In the genomic region with DNA sequence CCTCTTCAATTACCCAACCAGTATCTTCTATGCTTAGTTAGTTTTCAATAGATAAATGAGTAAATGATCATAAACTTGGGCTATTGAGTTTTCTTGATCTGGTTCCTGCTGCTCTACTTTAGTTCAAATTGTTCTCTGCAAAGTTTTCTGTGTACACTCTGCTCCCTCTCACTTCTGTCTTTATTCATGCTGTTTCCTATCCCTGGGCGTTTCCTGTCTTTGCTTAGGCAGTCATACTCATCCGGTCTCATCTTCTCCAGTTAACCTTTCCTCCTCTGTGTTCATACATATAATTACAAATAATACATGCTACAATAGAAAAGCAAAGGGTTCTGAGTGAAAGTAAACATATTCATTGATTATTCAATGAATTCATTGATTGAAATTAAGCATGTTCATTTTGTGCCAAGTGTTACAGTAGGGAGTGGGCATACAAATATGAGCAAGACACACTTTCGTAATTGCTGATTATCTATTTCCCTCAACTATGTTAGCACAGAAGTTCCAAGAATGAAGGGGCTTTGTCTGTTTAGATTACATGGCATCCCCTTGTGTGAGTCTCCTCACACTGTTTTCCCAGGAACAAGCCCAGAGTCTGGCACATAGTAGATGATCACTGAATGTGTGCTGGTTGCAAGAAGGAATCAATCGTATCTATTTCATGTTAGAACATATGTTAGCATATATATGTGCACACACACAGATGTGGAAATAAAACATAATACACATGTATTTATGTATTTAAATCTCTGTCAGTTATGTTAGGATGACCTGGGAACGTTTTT, we compare ENCODE assay signal across 9 cellular contexts. TPM values are rescaled to one million over a fixed set of nuclear protein-coding genes. Genes with fewer than 3 reads are reported as not detected.
A peak's percentile ranks its signal among the peaks of the same experiment; 100 is the strongest.
DNase-seq lines count a peak whose midpoint lies in the region; ATAC-seq and TF ChIP-seq lines count a peak whose summit lies in the region.
"Had no signal": no experiment of that assay in that cellular context is flagged by ENCODE, and none has a peak within 500 bp of the region (broad histone marks: within the 10 kb centered on the region; RNA-seq: fewer than 3 reads in every experiment).

No MANE protein-coding gene starts in this region.

- no peaks in the 10 kb centered on the region for H3K9me2 ChIP-seq in hepatocyte (replicated peaks; ENCODE audit: insufficient read depth)

- whole genome bisulfite sequencing in hepatocyte (ENCODE audit: low lambda C conversion rate, missing lambda C conversion rate), result 52% methylated on average over 5 of the region's 5 CpGs

- no peak for TF ChIP-seq POLR2A in Peyer's patch (IDR thresholded peaks at IDR 0.05)

- H3K27ac ChIP-seq in ACC112 (ENCODE audit: low read depth, low read length), result no peak overlapping the region
- H3K27ac ChIP-seq in Peyer's patch, result peak overlapping the region in 3 of 4 donors; percentile 51 to 84 (median 67)
- no peak overlapping the region for H3K27ac ChIP-seq in hepatocyte
- H3K27ac ChIP-seq in coronary artery, result no peak overlapping the region

- H3K36me3 ChIP-seq in ACC112 (ENCODE audit: insufficient read depth, low read length) (no peaks in the 10 kb centered on the region), Peyer's patch (no peaks in the 10 kb centered on the region), hepatocyte (replicated peaks; ENCODE audit: insufficient read depth, low read depth) (no peaks in the 10 kb centered on the region)

- DNase-seq in Peyer's patch (no peak), hepatocyte (ENCODE audit: low spot score) (no peak), SW480 (ENCODE audit: low spot score) (no peak), OCI-M2 (lab: John Stamatoyannopoulos, UW; ENCODE audit: unreplicated experiment) (no peak), HuH-7.5 (ENCODE audit: low spot score) (no peak), coronary artery (ENCODE audit: low spot score) (no peak)
- DNase-seq: EL had no signal

- H3K4me1 ChIP-seq in ACC112 (ENCODE audit: control insufficient read depth, insufficient read depth, low read length, unreplicated experiment) (no peaks in the 10 kb centered on the region), Peyer's patch (no peaks in the 10 kb centered on the region), hepatocyte (ENCODE audit: insufficient read depth) (no peaks in the 10 kb centered on the region)

- H3K9me3 ChIP-seq in Peyer's patch (no peaks in the 10 kb centered on the region), hepatocyte (ENCODE audit: low read depth) (no peaks in the 10 kb centered on the region)

- TF ChIP-seq CTCF in Peyer's patch (IDR thresholded peaks at IDR 0.05), result no peak
- no peak for TF ChIP-seq CTCF in hepatocyte (IDR thresholded peaks at IDR 0.05; ENCODE audit: poor library complexity)
- TF ChIP-seq CTCF in coronary artery (IDR thresholded peaks at IDR 0.05), result no peak

- H3K79me2 ChIP-seq in ACC112 (ENCODE audit: control insufficient read depth, insufficient read depth, low read length, unreplicated experiment), result no peaks in the 10 kb centered on the region
- H3K79me2 ChIP-seq in hepatocyte, result no peaks in the 10 kb centered on the region

- H4K20me1 ChIP-seq in hepatocyte (ENCODE audit: insufficient read depth, poor library complexity, severe bottlenecking), result no peaks in the 10 kb centered on the region

- H3K4me3 ChIP-seq in ACC112 (ENCODE audit: low read depth, low read length) (peak overlapping the region; percentile 78), Peyer's patch (peak overlapping the region in 2 of 4 donors; percentile 48 to 53), hepatocyte (no peak overlapping the region), coronary artery (no peak overlapping the region)

- H2AFZ ChIP-seq in ACC112 (ENCODE audit: low read length, unreplicated experiment), result no peak overlapping the region
- H2AFZ ChIP-seq in hepatocyte, result peak overlapping the region; percentile 66

- ATAC-seq in GM19452 (IDR thresholded peaks at IDR 0.05; ENCODE audit: unreplicated experiment), result peak; percentile 4

- H3K27me3 ChIP-seq in ACC112 (ENCODE audit: insufficient read depth, low read length), result no peaks in the 10 kb centered on the region
- no peaks in the 10 kb centered on the region for H3K27me3 ChIP-seq in Peyer's patch
- H3K27me3 ChIP-seq in hepatocyte, result no peaks in the 10 kb centered on the region

- H3K4me2 ChIP-seq in hepatocyte, result peak overlapping the region; percentile 68

RNA-seq across cellular contexts. Expression of gene RAB39B, which starts 1.1 kb away (rescaled TPM):
- total RNA-seq in Peyer's patch, result 1 to 10 TPM in 1 of 4 donors, under 1 TPM in 2, not detected in 1; 0.35 to 3.3 (median 0.80) TPM
- 1.00 and 1.2 TPM in 2 replicates for total RNA-seq in hepatocyte
- 0.07 and 0.24 TPM in 2 replicates for polyA plus RNA-seq in hepatocyte

RNA-seq across cellular contexts. Expression of gene VBP1, which starts 46.9 kb away (rescaled TPM):
- total RNA-seq in Peyer's patch (10 to 100 TPM; 11.7 to 31.9 (median 21.8) TPM), hepatocyte (56.6 and 62.8 TPM in 2 replicates)
- 43.9 and 44.7 TPM in 2 replicates for polyA plus RNA-seq in hepatocyte

Comparison
In these comparisons a context has a peak if more than half of its experiments do, and no peak if none do; other contexts are left out.
1. H3K27ac ChIP-seq: peak in Peyer's patch (3 of 4); none in ACC112 (single experiment), hepatocyte (single experiment) and coronary artery (0 of 2).